ENCODE assay signal across 15 cellular contexts in the genomic region with DNA sequence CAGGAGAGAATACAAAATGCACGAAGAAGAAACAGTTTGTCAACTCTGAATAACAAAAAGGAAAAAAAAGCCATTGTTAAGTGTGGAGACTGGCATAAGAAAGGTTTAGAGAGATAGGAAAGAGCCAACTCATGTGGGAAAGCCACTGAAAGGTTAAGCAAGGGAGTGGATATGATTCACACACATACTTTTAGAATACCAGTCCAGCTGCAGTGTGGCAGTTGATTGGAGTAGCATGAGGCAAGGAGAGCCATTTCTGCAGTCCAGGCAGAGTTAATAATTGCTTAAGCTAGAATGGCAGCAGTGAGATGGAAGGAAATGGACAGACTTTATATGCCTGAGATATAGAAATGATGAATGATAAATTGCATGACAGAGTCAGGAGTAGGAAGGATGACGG. TPM values are rescaled to one million over a fixed set of nuclear protein-coding genes. Genes with fewer than 3 reads are reported as not detected.
DNase-seq lines count a peak whose midpoint lies in the region; ATAC-seq and TF ChIP-seq lines count a peak whose summit lies in the region.
"Had no signal": no experiment of that assay in that cellular context is flagged by ENCODE, and none has a peak within 500 bp of the region (broad histone marks: within the 10 kb centered on the region; RNA-seq: fewer than 3 reads in every experiment).

No MANE protein-coding gene starts in this region.

- 80 to 83% methylated on average over 1 of the region's 2 CpGs for WGBS in mesodermal cell (ENCODE audit: insufficient coverage in 2 of 2), 2 experiments

- peak; percentile 77 for DNase-seq in Caki2 (ENCODE audit: low read depth)
- DNase-seq in M059J (ENCODE audit: low read depth) = peak; percentile 59
- DNase-seq in choroid plexus epithelial cell (ENCODE audit: low read depth) = peak; percentile 80
- no peak for DNase-seq in natural killer cell
- no peak for DNase-seq in GM10266 (ENCODE audit: extremely low spot score)
- DNase-seq: activated CD4-positive, alpha-beta T cell treated with anti-CD3 and anti-CD28 coated beads for 1 hour; glutamatergic neuron; NCI-H1436; NCI-H748 treated with DMSO at 0.1 percent for 48 hours; stimulated activated naive CD8-positive, alpha-beta T cell treated with anti-CD3 and anti-CD28 coated beads, Interleukin-15, Interleukin-2, amounts not matched to agents 100 U/mL and 50 U/mL, for 24 hours had no signal

- H3K4me3 ChIP-seq in choroid plexus epithelial cell (ENCODE audit: low read depth, low read length) (no peak overlapping the region), mesodermal cell (ENCODE audit: extremely low read depth, insufficient read depth, low read length, poor library complexity, severe bottlenecking) (no peak overlapping the region)
- H3K4me3 ChIP-seq: SK-N-MC had no signal

- no peaks in the 10 kb centered on the region for H3K4me1 ChIP-seq in mesodermal cell (ENCODE audit: control insufficient read depth, insufficient read depth, low read length, poor library complexity, severe bottlenecking)
- H3K4me1 ChIP-seq: parathyroid adenoma had no signal

- ATAC-seq in GM21619 (IDR thresholded peaks at IDR 0.05; ENCODE audit: unreplicated experiment) = no peak
- ATAC-seq in natural killer cell = no peak
- ATAC-seq in stimulated activated memory B cell treated with anti-CD40 and anti-IgM and Interleukin-4, amounts not matched to agents 10 μg/mL and 1 μg/mL and 100 μg/mL, for 72 hours = no peak
- ATAC-seq: stimulated activated naive CD8-positive, alpha-beta T cell treated with anti-CD3 and anti-CD28 coated beads, Interleukin-15, Interleukin-2, amounts not matched to agents 100 U/mL and 50 U/mL, for 24 hours had no signal

- in situ Hi-C loops in Caki2 (cut with HindIII; ENCODE audit: low pct_unique_long_range_greater_than_20kb, low sequenced_read_pairs) = no loop called here

- no peaks in the 10 kb centered on the region for H3K9me3 Mint-ChIP-seq in natural killer cell
- no peaks in the 10 kb centered on the region for H3K9me3 Mint-ChIP-seq in stimulated activated memory B cell treated with anti-CD40 and anti-IgM and Interleukin-4, amounts not matched to agents 10 μg/mL and 1 μg/mL and 100 μg/mL, for 72 hours

- H3K27ac Mint-ChIP-seq in natural killer cell = no peak overlapping the region
- H3K27ac Mint-ChIP-seq in stimulated activated memory B cell treated with anti-CD40 and anti-IgM and Interleukin-4, amounts not matched to agents 10 μg/mL and 1 μg/mL and 100 μg/mL, for 72 hours = no peak overlapping the region

- no peaks in the 10 kb centered on the region for H3K36me3 Mint-ChIP-seq in natural killer cell
- H3K36me3 Mint-ChIP-seq in stimulated activated memory B cell treated with anti-CD40 and anti-IgM and Interleukin-4, amounts not matched to agents 10 μg/mL and 1 μg/mL and 100 μg/mL, for 72 hours = peaks cover 41% of the 10 kb centered on the region

- intact Hi-C loops in natural killer cell (cut with micrococcal nuclease) = no loop called here

- H3K36me3 ChIP-seq in mesodermal cell (ENCODE audit: control insufficient read depth, insufficient read depth, low read length) = peaks cover 19% of the 10 kb centered on the region

- no peaks in the 10 kb centered on the region for H3K4me1 Mint-ChIP-seq in natural killer cell
- H3K4me1 Mint-ChIP-seq in stimulated activated memory B cell treated with anti-CD40 and anti-IgM and Interleukin-4, amounts not matched to agents 10 μg/mL and 1 μg/mL and 100 μg/mL, for 72 hours = no peaks in the 10 kb centered on the region

- H3K9me3 ChIP-seq in mesodermal cell (ENCODE audit: control insufficient read depth, low read length) = no peaks in the 10 kb centered on the region

- TF ChIP-seq CTCF in choroid plexus epithelial cell (conservative IDR thresholded peaks at IDR 0.05; ENCODE audit: low read depth, low read length) = no peak
- no peak for TF ChIP-seq CTCF in natural killer cell (IDR thresholded peaks at IDR 0.05)
- TF ChIP-seq CTCF in GM10266 (IDR thresholded peaks at IDR 0.05; ENCODE audit: control insufficient read depth, insufficient read depth, low read depth, missing control alignments) = no peak

- H3K27me3 Mint-ChIP-seq in natural killer cell (ENCODE audit: low read depth in 2 of 2) = no peaks in the 10 kb centered on the region
- no peaks in the 10 kb centered on the region for H3K27me3 Mint-ChIP-seq in stimulated activated memory B cell treated with anti-CD40 and anti-IgM and Interleukin-4, amounts not matched to agents 10 μg/mL and 1 μg/mL and 100 μg/mL, for 72 hours

- H3K4me3 Mint-ChIP-seq in natural killer cell = no peak overlapping the region
- H3K4me3 Mint-ChIP-seq in stimulated activated memory B cell treated with anti-CD40 and anti-IgM and Interleukin-4, amounts not matched to agents 10 μg/mL and 1 μg/mL and 100 μg/mL, for 72 hours = no peak overlapping the region

- peak overlapping the region; percentile 31 for H3K27ac ChIP-seq in mesodermal cell (ENCODE audit: low read depth, low read length, severe bottlenecking)
- H3K27ac ChIP-seq: parathyroid adenoma, SK-N-MC had no signal

RNA-seq across cellular contexts. Expression of gene ADAD1, which starts 36.9 kb away (rescaled TPM):
- not detected in 2 replicates for total RNA-seq in Caki2 (2014; rRNA removed; shearing (Covaris generic); ENCODE audit: low replicate concordance)
- not detected in 2 replicates for total RNA-seq in M059J (2014; rRNA removed; shearing (Covaris generic))
- polyA plus RNA-seq in mesodermal cell (2013, experiment 1 of 2) = not detected
- not detected for polyA plus RNA-seq in mesodermal cell (2013, experiment 2 of 2)
- not detected for total RNA-seq in natural killer cell

Comparison
In these comparisons a context has a peak if more than half of its experiments do, and no peak if none do; other contexts are left out.
1. DNase-seq: peak in Caki2 (single experiment), M059J (single experiment) and choroid plexus epithelial cell (single experiment); none in natural killer cell (single experiment) and GM10266 (single experiment).